Comparison of ENCODE assay signal across 13 cellular contexts in genomic region chr11:127627629-127628462, GRCh38.
DNase-seq lines count a peak whose midpoint lies in the region; ATAC-seq, FAIRE-seq and TF ChIP-seq lines count a peak whose summit lies in the region.
"Had no signal": no experiment of that assay in that cellular context is flagged by ENCODE, and none has a peak within 500 bp of the region (broad histone marks: within the 10 kb centered on the region; RNA-seq: fewer than 3 reads in every experiment).

No MANE protein-coding gene starts in this region.

- H3K4me1 ChIP-seq in astrocyte (ENCODE audit: insufficient read depth, low read length) = peaks cover 5% of the 10 kb centered on the region
- H3K4me1 ChIP-seq: BLaER1, uterus had no signal

- H3K27me3 Mint-ChIP-seq in astrocyte (ENCODE audit: low read depth, unreplicated experiment) = peaks cover 5% of the 10 kb centered on the region
- no peaks in the 10 kb centered on the region for H3K27me3 Mint-ChIP-seq in activated T-helper 17 cell treated with anti-CD3 and anti-CD28 coated beads, Interleukin-2, amount 50 U/mL, for 72 hours

- H3K4me3 Mint-ChIP-seq in astrocyte (ENCODE audit: unreplicated experiment) = no peak overlapping the region
- H3K4me3 Mint-ChIP-seq in activated T-helper 17 cell treated with anti-CD3 and anti-CD28 coated beads, Interleukin-2, amount 50 U/mL, for 72 hours = no peak overlapping the region

- FAIRE-seq in astrocyte (lab: Jason Lieb, UNC) = no peak
- FAIRE-seq: GM19239 had no signal

- H3K36me3 ChIP-seq in astrocyte (ENCODE audit: insufficient read depth, low read length) (no peaks in the 10 kb centered on the region), neural cell (ENCODE audit: insufficient read depth, low read length) (no peaks in the 10 kb centered on the region)
- H3K36me3 ChIP-seq: BLaER1, uterus had no signal

- H3K4me3 ChIP-seq in astrocyte (ENCODE audit: insufficient read depth, low read depth, low read length) = no peak overlapping the region
- H3K4me3 ChIP-seq in neural cell (ENCODE audit: low read length) = peak overlapping the region; percentile 10
- H3K4me3 ChIP-seq: BLaER1, uterus had no signal

- H3K9me3 Mint-ChIP-seq in astrocyte (ENCODE audit: unreplicated experiment) = no peaks in the 10 kb centered on the region
- no peaks in the 10 kb centered on the region for H3K9me3 Mint-ChIP-seq in activated T-helper 17 cell treated with anti-CD3 and anti-CD28 coated beads, Interleukin-2, amount 50 U/mL, for 72 hours

- H3K27ac ChIP-seq in astrocyte (ENCODE audit: low read depth, low read length) = no peak overlapping the region
- no peak overlapping the region for H3K27ac ChIP-seq in neural cell (ENCODE audit: low read length)
- H3K27ac ChIP-seq: BLaER1, uterus, VCaP had no signal

- no peaks in the 10 kb centered on the region for H3K36me3 Mint-ChIP-seq in astrocyte (ENCODE audit: low read depth, unreplicated experiment)
- no peaks in the 10 kb centered on the region for H3K36me3 Mint-ChIP-seq in activated T-helper 17 cell treated with anti-CD3 and anti-CD28 coated beads, Interleukin-2, amount 50 U/mL, for 72 hours (ENCODE audit: low read depth)

- no peaks in the 10 kb centered on the region for H4K20me1 ChIP-seq in astrocyte (ENCODE audit: insufficient read depth, low read length)
- no peaks in the 10 kb centered on the region for H4K20me1 ChIP-seq in neural cell (ENCODE audit: insufficient read depth)
- H4K20me1 ChIP-seq: BLaER1 had no signal

- DNase-seq in Daoy (ENCODE audit: low read depth) = peak; percentile 70
- peak; percentile 90 for DNase-seq in NCI-H2029 treated with DMSO at 0.1 percent for 48 hours (lab: John Stamatoyannopoulos, UW)
- peak; percentile 20 for DNase-seq in astrocyte (ENCODE audit: low read depth)
- DNase-seq in ureter (ENCODE audit: low spot score) = no peak
- DNase-seq in hippocampal formation (lab: John Stamatoyannopoulos, UW) = no peak
- DNase-seq: erythroblast, uterus had no signal

- H3K9ac ChIP-seq in astrocyte (ENCODE audit: low read length) = no peak overlapping the region
- no peak overlapping the region for H3K9ac ChIP-seq in neural cell (ENCODE audit: low read length)
- H3K9ac ChIP-seq: BLaER1 had no signal

- peak; percentile 27 for TF ChIP-seq EP300 in neural cell (conservative IDR thresholded peaks at IDR 0.05; ENCODE audit: poor library complexity, severe bottlenecking)

- H3K27ac Mint-ChIP-seq in astrocyte (ENCODE audit: unreplicated experiment) = no peak overlapping the region
- no peak overlapping the region for H3K27ac Mint-ChIP-seq in activated T-helper 17 cell treated with anti-CD3 and anti-CD28 coated beads, Interleukin-2, amount 50 U/mL, for 72 hours

- H3K4me2 ChIP-seq in astrocyte (ENCODE audit: low read length) (peak overlapping the region; percentile 44), neural cell (ENCODE audit: low read length) (no peak overlapping the region)
- H3K4me2 ChIP-seq: BLaER1 had no signal

- ATAC-seq in activated T-helper 17 cell treated with anti-CD3 and anti-CD28 coated beads, Interleukin-2, amount 50 U/mL, for 72 hours (replicated peaks) = no peak
- no peak for ATAC-seq in HG02981 (IDR thresholded peaks at IDR 0.05; ENCODE audit: unreplicated experiment)

- no peaks in the 10 kb centered on the region for H3K9me2 ChIP-seq in neural cell (ENCODE audit: insufficient read depth, low read length)

- H3K9me3 ChIP-seq in astrocyte (ENCODE audit: insufficient read depth, low read depth, low read length) (no peaks in the 10 kb centered on the region), neural cell (ENCODE audit: low read length) (no peaks in the 10 kb centered on the region)
- H3K9me3 ChIP-seq: BLaER1, uterus had no signal

- H3K27me3 ChIP-seq in astrocyte (ENCODE audit: insufficient read depth, low read length) = no peaks in the 10 kb centered on the region
- no peaks in the 10 kb centered on the region for H3K27me3 ChIP-seq in neural cell (ENCODE audit: insufficient read depth, low read depth, low read length)
- H3K27me3 ChIP-seq: BLaER1, uterus had no signal

- no peak overlapping the region for H2AFZ ChIP-seq in astrocyte (ENCODE audit: low read depth, low read length)
- H2AFZ ChIP-seq in neural cell (ENCODE audit: low read depth, low read length) = no peak overlapping the region

- no peak for TF ChIP-seq RAD21 in neural cell (conservative IDR thresholded peaks at IDR 0.05)

- H3K79me2 ChIP-seq in astrocyte (ENCODE audit: insufficient read depth, low read length) = no peaks in the 10 kb centered on the region
- H3K79me2 ChIP-seq in neural cell (replicated peaks; ENCODE audit: insufficient read depth, low read length) = no peaks in the 10 kb centered on the region

- TF ChIP-seq CTCF in astrocyte (IDR thresholded peaks at IDR 0.05; ENCODE audit: insufficient read depth, low read depth, low read length) (no peak), neural cell (IDR thresholded peaks at IDR 0.05; ENCODE audit: poor library complexity, severe bottlenecking) (no peak)

- H3K4me1 Mint-ChIP-seq in astrocyte (ENCODE audit: low read depth, unreplicated experiment) = no peaks in the 10 kb centered on the region
- H3K4me1 Mint-ChIP-seq in activated T-helper 17 cell treated with anti-CD3 and anti-CD28 coated beads, Interleukin-2, amount 50 U/mL, for 72 hours = no peaks in the 10 kb centered on the region

- H3F3A ChIP-seq in neural cell (ENCODE audit: insufficient read depth, low read length, poor library complexity, severe bottlenecking) = no peaks in the 10 kb centered on the region

TF ChIP-seq in neural cell, 6 proteins besides CTCF, POLR2A, EP300 and RAD21:
- TF ChIP-seq MXI1 (conservative IDR thresholded peaks at IDR 0.05; ENCODE audit: poor library complexity, severe bottlenecking) (no peak), POLR2AphosphoS5 (IDR thresholded peaks at IDR 0.05) (peak; percentile 27)

Comparison
In these comparisons a context has a peak if more than half of its experiments do, and no peak if none do; other contexts are left out.
1. DNase-seq: peak in Daoy (single experiment), NCI-H2029 treated with DMSO at 0.1 percent for 48 hours (single experiment) and astrocyte (single experiment); none in ureter (single experiment) and hippocampal formation (0 of 2).